In genomic region chr12:65666876-65667275, GRCh38 we compare ENCODE assay signal across 15 cellular contexts.
DNase-seq lines count a peak whose midpoint lies in the region; ATAC-seq, FAIRE-seq and TF ChIP-seq lines count a peak whose summit lies in the region.
"Had no signal": no experiment of that assay in that cellular context is flagged by ENCODE, and none has a peak within 500 bp of the region (broad histone marks: within the 10 kb centered on the region; RNA-seq: fewer than 3 reads in every experiment).

No MANE protein-coding gene starts in this region.

- H3K36me3 ChIP-seq in K562 (ENCODE audit: control insufficient read depth, insufficient read depth, low read length): no peaks in the 10 kb centered on the region
- H3K36me3 ChIP-seq: esophagus muscularis mucosa had no signal

- peak in 1 of 2 experiments; percentile 5; a peak in 1 of 4 replicates for TF ChIP-seq RAD21 in K562 (CRISPR knock-in tag; conservative IDR thresholded peaks at IDR 0.05 in 1 of 2, IDR thresholded peaks at IDR 0.05 in 1 of 2)

- peak; percentile 53 for DNase-seq in activated CD8-positive, alpha-beta T cell treated with anti-CD3 and anti-CD28 coated beads for 36 hours
- DNase-seq in activated CD8-positive, alpha-beta T cell treated with anti-CD3 and anti-CD28 coated beads, Interleukin-2, amount 10 ng/mL, durations not matched to agents 7 days and 5 days: no peak
- DNase-seq in MV-4-11 (lab: John Stamatoyannopoulos, UW): peak; percentile 4
- DNase-seq in K562 (ENCODE audit: extremely low read depth in 1 of 4, low spot score in 3 of 4): peak; percentile 49 to 78 (median 64)
- DNase-seq in osteocyte (ENCODE audit: extremely low spot score, unreplicated experiment): no peak
- no peak for DNase-seq in amygdala (lab: John Stamatoyannopoulos, UW)
- DNase-seq: central memory CD4-positive, alpha-beta T cell; NCI-H1694; NCI-H748 treated with DMSO at 0.1 percent for 48 hours; T1000 had no signal

- peak overlapping the region; percentile 76 for H3K27ac ChIP-seq in K562 (ENCODE audit: extremely low read depth, low read depth, low read length)
- H3K27ac ChIP-seq: esophagus muscularis mucosa had no signal

- no TSS peak for BruUV-seq in K562 (replicated peaks; lab: Mats Ljungman, UMichigan)

- peaks cover 22% of the 10 kb centered on the region for H3K4me1 Mint-ChIP-seq in activated CD8-positive, alpha-beta T cell treated with anti-CD3 and anti-CD28 coated beads for 36 hours (ENCODE audit: low read depth)
- no peaks in the 10 kb centered on the region for H3K4me1 Mint-ChIP-seq in activated CD8-positive, alpha-beta T cell treated with anti-CD3 and anti-CD28 coated beads, Interleukin-2, amount 10 ng/mL, durations not matched to agents 7 days and 5 days (ENCODE audit: low read depth)
- H3K4me1 Mint-ChIP-seq in osteocyte (ENCODE audit: unreplicated experiment): peaks cover 27% of the 10 kb centered on the region

- in situ Hi-C loops in K562 (cut with MboI): no loop called here

- FAIRE-seq in K562 (lab: Jason Lieb, UNC): peak; percentile 90

- H3K4me1 ChIP-seq in K562 (replicated peaks in 1 of 2; ENCODE audit: control insufficient read depth in 2 of 2, insufficient read depth in 2 of 2, low read length in 2 of 2): peaks cover 0 to 63% of the 10 kb centered on the region in 2 experiments; a peak in 4 of 5 replicates
- H3K4me1 ChIP-seq: esophagus muscularis mucosa had no signal

- H3K27me3 Mint-ChIP-seq in activated CD8-positive, alpha-beta T cell treated with anti-CD3 and anti-CD28 coated beads for 36 hours: peaks cover 13% of the 10 kb centered on the region
- no peaks in the 10 kb centered on the region for H3K27me3 Mint-ChIP-seq in activated CD8-positive, alpha-beta T cell treated with anti-CD3 and anti-CD28 coated beads, Interleukin-2, amount 10 ng/mL, durations not matched to agents 7 days and 5 days (ENCODE audit: low read depth)
- H3K27me3 Mint-ChIP-seq in osteocyte (ENCODE audit: unreplicated experiment): no peaks in the 10 kb centered on the region
- H3K27me3 Mint-ChIP-seq: progenitor cell of endocrine pancreas had no signal

- CTCF ChIA-PET in activated CD8-positive, alpha-beta T cell treated with anti-CD3 and anti-CD28 coated beads for 36 hours (lab: Charles Lee): no interaction called here
- CTCF ChIA-PET in activated CD8-positive, alpha-beta T cell treated with anti-CD3 and anti-CD28 coated beads, Interleukin-2, amount 10 ng/mL, durations not matched to agents 7 days and 5 days (lab: Charles Lee): no interaction called here
- CTCF ChIA-PET in K562 (lab: Yijun Ruan, JAX; ENCODE audit: low intra/inter-chr PET ratio): no interaction called here

- TF ChIP-seq CTCF in activated CD8-positive, alpha-beta T cell treated with anti-CD3 and anti-CD28 coated beads for 36 hours (IDR thresholded peaks at IDR 0.05): no peak
- TF ChIP-seq CTCF in K562 (IDR thresholded peaks at IDR 0.05 in 2 of 3, conservative IDR thresholded peaks at IDR 0.05 in 1 of 3; ENCODE audit: insufficient read depth in 2 of 3, low read depth in 1 of 3, low read length in 3 of 3) (no peak), osteocyte (IDR thresholded peaks at IDR 0.05) (no peak)

- H3K9ac ChIP-seq in K562 (ENCODE audit: insufficient read depth in 1 of 2, low read depth in 2 of 2, low read length in 2 of 2): peak overlapping the region; percentile 14 to 37; a peak in 2 of 4 replicates

- no peak overlapping the region for H3K4me3 ChIP-seq in K562
- H3K4me3 ChIP-seq: esophagus muscularis mucosa had no signal

- H2AFZ ChIP-seq in K562 (ENCODE audit: low read depth, low read length): peak overlapping the region; percentile 74

- H4K20me1 ChIP-seq in K562 (replicated peaks; ENCODE audit: control insufficient read depth, insufficient read depth, low read length): no peaks in the 10 kb centered on the region

- TF ChIP-seq EP300 in K562 (IDR thresholded peaks at IDR 0.05; ENCODE audit: low read length): peak; percentile 60; the same call in 1 of the 2 replicates

- H3K4me3 Mint-ChIP-seq in activated CD8-positive, alpha-beta T cell treated with anti-CD3 and anti-CD28 coated beads for 36 hours: peak overlapping the region; percentile 5
- H3K4me3 Mint-ChIP-seq in activated CD8-positive, alpha-beta T cell treated with anti-CD3 and anti-CD28 coated beads, Interleukin-2, amount 10 ng/mL, durations not matched to agents 7 days and 5 days: no peak overlapping the region
- H3K4me3 Mint-ChIP-seq in osteocyte (ENCODE audit: unreplicated experiment): no peak overlapping the region
- H3K4me3 Mint-ChIP-seq: mesothelial cell of epicardium had no signal

- intact Hi-C loops in activated CD8-positive, alpha-beta T cell treated with anti-CD3 and anti-CD28 coated beads for 36 hours (cut with micrococcal nuclease): loop anchor here (1.0 kb wide), 1 partner anchor 10 kb away; no protein-coding TSS in a partner anchor
- intact Hi-C loops in K562 (cut with micrococcal nuclease): no loop called here

- TF ChIP-seq POLR2A in K562 (conservative IDR thresholded peaks at IDR 0.05): no peak

- POLR2A ChIA-PET in activated CD8-positive, alpha-beta T cell treated with anti-CD3 and anti-CD28 coated beads for 36 hours (lab: Charles Lee): no interaction called here
- POLR2A ChIA-PET in activated CD8-positive, alpha-beta T cell treated with anti-CD3 and anti-CD28 coated beads, Interleukin-2, amount 10 ng/mL, durations not matched to agents 7 days and 5 days (lab: Charles Lee): no interaction called here
- POLR2A ChIA-PET in K562 (lab: Yijun Ruan, JAX): no interaction called here

- H3K9me3 ChIP-seq in K562 (replicated peaks; ENCODE audit: control insufficient read depth, insufficient read depth, low read depth, low read length): no peaks in the 10 kb centered on the region
- H3K9me3 ChIP-seq: esophagus muscularis mucosa had no signal

- ATAC-seq in activated CD8-positive, alpha-beta T cell treated with anti-CD3 and anti-CD28 coated beads for 36 hours: peak; percentile 81
- no peak for ATAC-seq in activated CD8-positive, alpha-beta T cell treated with anti-CD3 and anti-CD28 coated beads, Interleukin-2, amount 10 ng/mL, durations not matched to agents 7 days and 5 days
- peak; percentile 91 for ATAC-seq in K562
- no peak for ATAC-seq in HG03159 (IDR thresholded peaks at IDR 0.05; ENCODE audit: unreplicated experiment)
- ATAC-seq in esophagus mucosa: no peak

- H3K4me2 ChIP-seq in K562 (ENCODE audit: insufficient read depth, low read length): peak overlapping the region; percentile 54

- no peaks in the 10 kb centered on the region for H3K27me3 ChIP-seq in K562 (ENCODE audit: control insufficient read depth in 2 of 2, insufficient read depth in 2 of 2, low read length in 2 of 2)
- H3K27me3 ChIP-seq: esophagus muscularis mucosa had no signal

- H3K27ac Mint-ChIP-seq in activated CD8-positive, alpha-beta T cell treated with anti-CD3 and anti-CD28 coated beads for 36 hours: peak overlapping the region; percentile 86
- H3K27ac Mint-ChIP-seq in activated CD8-positive, alpha-beta T cell treated with anti-CD3 and anti-CD28 coated beads, Interleukin-2, amount 10 ng/mL, durations not matched to agents 7 days and 5 days: no peak overlapping the region
- peak overlapping the region; percentile 41 for H3K27ac Mint-ChIP-seq in osteocyte (ENCODE audit: unreplicated experiment)
- H3K27ac Mint-ChIP-seq: mesothelial cell of epicardium, progenitor cell of endocrine pancreas had no signal

- peaks cover 1% of the 10 kb centered on the region for H3K36me3 Mint-ChIP-seq in activated CD8-positive, alpha-beta T cell treated with anti-CD3 and anti-CD28 coated beads for 36 hours (ENCODE audit: low read depth)
- H3K36me3 Mint-ChIP-seq in activated CD8-positive, alpha-beta T cell treated with anti-CD3 and anti-CD28 coated beads, Interleukin-2, amount 10 ng/mL, durations not matched to agents 7 days and 5 days (ENCODE audit: low read depth): no peaks in the 10 kb centered on the region
- H3K36me3 Mint-ChIP-seq in osteocyte (ENCODE audit: unreplicated experiment): no peaks in the 10 kb centered on the region
- H3K36me3 Mint-ChIP-seq: mesothelial cell of epicardium had no signal

- no peaks in the 10 kb centered on the region for H3K9me1 ChIP-seq in K562 (ENCODE audit: control insufficient read depth, insufficient read depth, low read length)

- WGBS in K562 (ENCODE audit: insufficient coverage, low coverage, missing lambda C conversion rate): 0% methylated on average over 2 of the region's 2 CpGs

- H3K9me3 Mint-ChIP-seq in activated CD8-positive, alpha-beta T cell treated with anti-CD3 and anti-CD28 coated beads for 36 hours: peaks cover 9% of the 10 kb centered on the region
- no peaks in the 10 kb centered on the region for H3K9me3 Mint-ChIP-seq in activated CD8-positive, alpha-beta T cell treated with anti-CD3 and anti-CD28 coated beads, Interleukin-2, amount 10 ng/mL, durations not matched to agents 7 days and 5 days (ENCODE audit: insufficient read depth)
- H3K9me3 Mint-ChIP-seq in osteocyte (ENCODE audit: unreplicated experiment): peaks cover 12% of the 10 kb centered on the region

- no peaks in the 10 kb centered on the region for H3K79me2 ChIP-seq in K562 (ENCODE audit: control insufficient read depth, insufficient read depth, low read length)

TF ChIP-seq in K562, 482 proteins besides CTCF, POLR2A, EP300 and RAD21 (continues in another document):
- TF ChIP-seq SLC30A9 (CRISPR knock-in tag; IDR thresholded peaks at IDR 0.05) (no peak), MAFG (tag; conservative IDR thresholded peaks at IDR 0.05) (peak; percentile 9; the same call in 1 of the 2 replicates), ATF7 (IDR thresholded peaks at IDR 0.05) (no peak), JUNB (CRISPR knock-in tag; conservative IDR thresholded peaks at IDR 0.05) (no peak), TAF1 (IDR thresholded peaks at IDR 0.05; ENCODE audit: control insufficient read depth, extremely low read depth, insufficient read depth, low read length, severe bottlenecking) (peak; percentile 15), RCOR1 (IDR thresholded peaks at IDR 0.05; ENCODE audit: borderline replicate concordance in 1 of 2, low read depth in 2 of 2, low read length in 2 of 2) (peak in 1 of 2 experiments; percentile 65; a peak in 1 of 4 replicates)
- TF ChIP-seq, protein P1, sequence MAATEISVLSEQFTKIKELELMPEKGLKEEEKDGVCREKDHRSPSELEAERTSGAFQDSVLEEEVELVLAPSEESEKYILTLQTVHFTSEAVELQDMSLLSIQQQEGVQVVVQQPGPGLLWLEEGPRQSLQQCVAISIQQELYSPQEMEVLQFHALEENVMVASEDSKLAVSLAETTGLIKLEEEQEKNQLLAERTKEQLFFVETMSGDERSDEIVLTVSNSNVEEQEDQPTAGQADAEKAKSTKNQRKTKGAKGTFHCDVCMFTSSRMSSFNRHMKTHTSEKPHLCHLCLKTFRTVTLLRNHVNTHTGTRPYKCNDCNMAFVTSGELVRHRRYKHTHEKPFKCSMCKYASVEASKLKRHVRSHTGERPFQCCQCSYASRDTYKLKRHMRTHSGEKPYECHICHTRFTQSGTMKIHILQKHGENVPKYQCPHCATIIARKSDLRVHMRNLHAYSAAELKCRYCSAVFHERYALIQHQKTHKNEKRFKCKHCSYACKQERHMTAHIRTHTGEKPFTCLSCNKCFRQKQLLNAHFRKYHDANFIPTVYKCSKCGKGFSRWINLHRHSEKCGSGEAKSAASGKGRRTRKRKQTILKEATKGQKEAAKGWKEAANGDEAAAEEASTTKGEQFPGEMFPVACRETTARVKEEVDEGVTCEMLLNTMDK (IDR thresholded peaks at IDR 0.05; ENCODE audit: borderline replicate concordance, insufficient read depth, low read depth, low read length, poor library complexity, severe bottlenecking): no peak

Comparison
In these comparisons a context has a peak if more than half of its experiments do, and no peak if none do; other contexts are left out.
1. ATAC-seq: peak in activated CD8-positive, alpha-beta T cell treated with anti-CD3 and anti-CD28 coated beads for 36 hours (single experiment) and K562 (single experiment); none in activated CD8-positive, alpha-beta T cell treated with anti-CD3 and anti-CD28 coated beads, Interleukin-2, amount 10 ng/mL, durations not matched to agents 7 days and 5 days (single experiment), HG03159 (single experiment) and esophagus mucosa (single experiment).
2. DNase-seq: peak in activated CD8-positive, alpha-beta T cell treated with anti-CD3 and anti-CD28 coated beads for 36 hours (single experiment), MV-4-11 (single experiment) and K562 (4 of 4); none in activated CD8-positive, alpha-beta T cell treated with anti-CD3 and anti-CD28 coated beads, Interleukin-2, amount 10 ng/mL, durations not matched to agents 7 days and 5 days (single experiment), osteocyte (single experiment) and amygdala (0 of 56).